Comparison of ENCODE assay signal across 3 cellular contexts in the genomic region with DNA sequence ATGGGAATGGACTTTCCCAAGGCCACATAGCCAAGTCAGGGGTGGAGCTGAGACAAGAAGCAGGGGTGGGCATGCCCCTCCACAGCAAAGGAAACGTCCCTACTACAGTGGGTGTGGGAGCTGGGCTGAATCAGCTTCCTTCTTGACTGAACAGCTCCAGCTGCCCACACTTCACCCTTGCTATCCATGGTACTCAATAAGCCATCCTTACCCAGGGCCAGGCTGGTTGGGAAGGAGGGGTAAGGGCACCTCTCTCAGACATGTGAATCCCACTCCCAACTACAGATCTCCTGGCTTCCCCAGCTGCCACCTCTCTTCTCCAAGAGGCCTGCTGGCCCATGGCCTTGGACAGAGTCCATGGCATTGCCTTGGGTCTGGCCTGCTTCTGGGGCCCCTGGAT.
"Had no signal": no experiment of that assay in that cellular context is flagged by ENCODE, and none has a peak within 500 bp of the region (broad histone marks: within the 10 kb centered on the region; RNA-seq: fewer than 3 reads in every experiment).

No MANE protein-coding gene starts in this region.

- H3K4me3 ChIP-seq: GM12878 had no signal

- ATAC-seq: GM12878 had no signal

- DNase-seq: GDM1, GF-D8 had no signal
